8 cellular contexts compared by ENCODE assay signal in genomic region chr11:108733479-108734116, GRCh38.
DNase-seq lines count a peak whose midpoint lies in the region; ATAC-seq, FAIRE-seq and TF ChIP-seq lines count a peak whose summit lies in the region.

No MANE protein-coding gene starts in this region.

- H3K9me1 ChIP-seq in endothelial cell of umbilical vein (replicated peaks; ENCODE audit: control insufficient read depth, extremely low read depth, insufficient read depth, low read length), result no peaks in the 10 kb centered on the region

- TF ChIP-seq EP300 in HepG2 (IDR thresholded peaks at IDR 0.05; ENCODE audit: low read depth in 2 of 2, low read length in 2 of 2) (no peak), HepG2 (CRISPR knock-in tag; IDR thresholded peaks at IDR 0.05; ENCODE audit: borderline replicate concordance) (no peak)

- POLR2A ChIA-PET in HepG2 (lab: Yijun Ruan, JAX) (no interaction called here), endothelial cell of umbilical vein (lab: Charles Lee) (interaction anchor here (0.7 kb wide), 1 partner anchor 1377 kb away, joined by 7 read pairs; no protein-coding TSS in a partner anchor)

- no peak overlapping the region for H3K4me2 ChIP-seq in HepG2 (ENCODE audit: low read depth, low read length)
- peak overlapping the region; percentile 64 for H3K4me2 ChIP-seq in endothelial cell of umbilical vein (ENCODE audit: insufficient read depth, low read length)

- dilution Hi-C loops in endothelial cell of umbilical vein (cut with MboI; ENCODE audit: extremely low pct_ligation_motif_present, low sequenced_read_pairs), result no loop called here

- CTCF ChIA-PET in HepG2 (lab: Yijun Ruan, JAX; ENCODE audit: low intra/inter-chr PET ratio, low total read pairs) (no interaction called here), endothelial cell of umbilical vein (lab: Charles Lee) (interaction anchor here (0.8 to 3.9 kb wide), 17 partner anchors 8 to 1606 kb away, joined by 3 to 28 read pairs (median 5); no protein-coding TSS in a partner anchor)

- no peak for TF ChIP-seq RAD21 in HepG2 (CRISPR knock-in tag; IDR thresholded peaks at IDR 0.05)

- TF ChIP-seq CTCF in right lobe of liver (IDR thresholded peaks at IDR 0.05) (no peak), HepG2 (CRISPR knock-in tag; IDR thresholded peaks at IDR 0.05) (no peak), endothelial cell of umbilical vein (IDR thresholded peaks at IDR 0.05; ENCODE audit: extremely low read depth in 1 of 2, insufficient read depth in 1 of 2, low read depth in 1 of 2, low read length in 2 of 2) (no peak)

- no TSS peak for BruUV-seq in HepG2 (replicated peaks; lab: Mats Ljungman, UMichigan)
- BruUV-seq in endothelial cell of umbilical vein (replicated peaks; lab: Mats Ljungman, UMichigan), result no TSS peak

- DNase-seq in right lobe of liver (no peak), HepG2 (ENCODE audit: low spot score) (no peak), RPMI7951 (ENCODE audit: low read depth) (peak; percentile 82), endothelial cell of umbilical vein (ENCODE audit: low read depth, low spot score) (peak; percentile 63), hippocampal formation (lab: John Stamatoyannopoulos, UW) (no peak)
- DNase-seq in stimulated activated CD8-positive, alpha-beta memory T cell treated with anti-CD3 and anti-CD28 coated beads, Interleukin-4, amount 100 ng/mL, for 48 hours, result peak; percentile 49
- DNase-seq in activated CD4-positive, CD25-positive, alpha-beta regulatory T cell (lab: John Stamatoyannopoulos, UW), result no peak

- no peak overlapping the region for H3K4me3 ChIP-seq in right lobe of liver
- H3K4me3 ChIP-seq in HepG2 (replicated peaks in 1 of 3; ENCODE audit: insufficient read depth in 1 of 3, low read depth in 2 of 3, low read length in 3 of 3), result no peak overlapping the region
- H3K4me3 ChIP-seq in endothelial cell of umbilical vein (replicated peaks in 1 of 3; ENCODE audit: insufficient read depth in 1 of 3, low read depth in 1 of 3, low read length in 3 of 3), result no peak overlapping the region

- H3K27me3 ChIP-seq in right lobe of liver, result no peaks in the 10 kb centered on the region
- no peaks in the 10 kb centered on the region for H3K27me3 ChIP-seq in HepG2 (ENCODE audit: control insufficient read depth in 1 of 2, insufficient read depth in 2 of 2, low read length in 2 of 2)
- no peaks in the 10 kb centered on the region for H3K27me3 ChIP-seq in endothelial cell of umbilical vein (ENCODE audit: control insufficient read depth in 2 of 2, insufficient read depth in 2 of 2, low read length in 2 of 2)

- no peak overlapping the region for H3K27ac ChIP-seq in right lobe of liver
- H3K27ac ChIP-seq in HepG2 (ENCODE audit: extremely low read length, insufficient read depth, low read length), result no peak overlapping the region
- H3K27ac ChIP-seq in endothelial cell of umbilical vein (ENCODE audit: insufficient read depth, low read depth, low read length), result peak overlapping the region; percentile 52

- no peaks in the 10 kb centered on the region for H3K36me3 ChIP-seq in right lobe of liver
- peaks cover 0 to 4% of the 10 kb centered on the region in 2 experiments; a peak in 2 of 5 replicates for H3K36me3 ChIP-seq in HepG2 (replicated peaks in 1 of 2; ENCODE audit: control insufficient read depth in 1 of 2, insufficient read depth in 2 of 2, low read length in 2 of 2)
- no peaks in the 10 kb centered on the region for H3K36me3 ChIP-seq in endothelial cell of umbilical vein (ENCODE audit: control insufficient read depth in 2 of 2, extremely low read depth in 1 of 2, insufficient read depth in 2 of 2, low read length in 2 of 2)

- H4K20me1 ChIP-seq in HepG2 (ENCODE audit: insufficient read depth, low read length) (no peaks in the 10 kb centered on the region), endothelial cell of umbilical vein (replicated peaks; ENCODE audit: control insufficient read depth, extremely low read depth, insufficient read depth, low read length) (no peaks in the 10 kb centered on the region)

- peak in 3 of 4 donors; percentile 13 to 55 (median 53) for ATAC-seq in right lobe of liver
- ATAC-seq in HepG2, result no peak
- ATAC-seq in HG02943 (IDR thresholded peaks at IDR 0.05; ENCODE audit: low read depth, unreplicated experiment), result peak; percentile 84

- TF ChIP-seq POLR2A in right lobe of liver (IDR thresholded peaks at IDR 0.05), result no peak
- no peak for TF ChIP-seq POLR2A in HepG2 (IDR thresholded peaks at IDR 0.05; ENCODE audit: insufficient read depth in 1 of 2, low read depth in 2 of 2, low read length in 2 of 2)
- TF ChIP-seq POLR2A in endothelial cell of umbilical vein (IDR thresholded peaks at IDR 0.05; ENCODE audit: low read depth, low read length), result no peak

- H3K9me3 ChIP-seq in right lobe of liver, result no peaks in the 10 kb centered on the region
- no peaks in the 10 kb centered on the region for H3K9me3 ChIP-seq in HepG2 (ENCODE audit: low read length)
- H3K9me3 ChIP-seq in endothelial cell of umbilical vein (replicated peaks; ENCODE audit: control insufficient read depth, insufficient read depth, low read length), result no peaks in the 10 kb centered on the region

- 51% methylated on average over 6 of the region's 6 CpGs for WGBS in right lobe of liver (ENCODE audit: insufficient coverage, low coverage, low lambda C conversion rate, missing lambda C conversion rate)
- 93% methylated on average over 6 of the region's 6 CpGs for WGBS in HepG2 (ENCODE audit: low lambda C conversion rate)

- no peak overlapping the region for H2AFZ ChIP-seq in HepG2 (ENCODE audit: low read length)
- H2AFZ ChIP-seq in endothelial cell of umbilical vein (ENCODE audit: low read depth, low read length), result no peak overlapping the region

- FAIRE-seq in HepG2 (lab: Jason Lieb, UNC), result no peak
- no peak for FAIRE-seq in endothelial cell of umbilical vein (lab: Jason Lieb, UNC)

- H3K4me1 ChIP-seq in right lobe of liver (no peaks in the 10 kb centered on the region), HepG2 (ENCODE audit: insufficient read depth, low read length) (peaks cover 5% of the 10 kb centered on the region; the same call in 1 of the 2 replicates), endothelial cell of umbilical vein (ENCODE audit: control insufficient read depth, extremely low read depth, insufficient read depth, low read length) (peaks cover 23% of the 10 kb centered on the region)

- H3K9ac ChIP-seq in HepG2 (ENCODE audit: insufficient read depth, low read depth, low read length), result no peak overlapping the region
- no peak overlapping the region for H3K9ac ChIP-seq in endothelial cell of umbilical vein (replicated peaks; ENCODE audit: extremely low read depth, insufficient read depth, low read length)

- H3K79me2 ChIP-seq in HepG2 (ENCODE audit: insufficient read depth, low read length) (peaks cover 5% of the 10 kb centered on the region), endothelial cell of umbilical vein (ENCODE audit: control insufficient read depth, insufficient read depth, low read length) (peaks cover 49% of the 10 kb centered on the region)

- intact Hi-C loops in right lobe of liver (cut with DNase I) (no loop called here), HepG2 (cut with micrococcal nuclease; ENCODE audit: unreplicated experiment) (no loop called here), endothelial cell of umbilical vein (cut with micrococcal nuclease) (loop anchor here (2.0 to 5.0 kb wide), 2 partner anchors 35 to 511 kb away; partner anchors contain the start of genes ATM and NPAT)

- in situ Hi-C loops in HepG2 (cut with HindIII; ENCODE audit: extremely low pct_ligation_motif_present, low pct_unique_long_range_greater_than_20kb), result no loop called here

TF ChIP-seq in HepG2, 621 proteins besides CTCF, POLR2A, EP300 and RAD21 (continues in another document):
- TF ChIP-seq ZNF614 (CRISPR knock-in tag; IDR thresholded peaks at IDR 0.05; ENCODE audit: borderline replicate concordance), result no peak
- TF ChIP-seq ZNF703 (CRISPR knock-in tag; IDR thresholded peaks at IDR 0.05; ENCODE audit: borderline replicate concordance), result no peak
- no peak for TF ChIP-seq KLF6 (CRISPR knock-in tag; IDR thresholded peaks at IDR 0.05)

TF ChIP-seq in endothelial cell of umbilical vein, 7 proteins besides CTCF, POLR2A, EP300 and RAD21:
- no peak for TF ChIP-seq GATA2 (IDR thresholded peaks at IDR 0.05; ENCODE audit: insufficient read depth, insufficient read length, low read depth, low read length)
- peak; percentile 68 for TF ChIP-seq JUN (IDR thresholded peaks at IDR 0.05; ENCODE audit: borderline replicate concordance, insufficient read depth, insufficient read length, low read depth)
- peak; percentile 48 for TF ChIP-seq FOS (IDR thresholded peaks at IDR 0.05; ENCODE audit: borderline replicate concordance, insufficient read depth, low read length)
- no peak for TF ChIP-seq MYC (IDR thresholded peaks at IDR 0.05; ENCODE audit: low read depth, low read length)
- TF ChIP-seq MAX (IDR thresholded peaks at IDR 0.05; ENCODE audit: insufficient read depth, insufficient read length), result no peak
- TF ChIP-seq EZH2 (IDR thresholded peaks at IDR 0.05; ENCODE audit: borderline replicate concordance, low read depth, low read length, severe bottlenecking), result no peak
- TF ChIP-seq POLR2AphosphoS5 (IDR thresholded peaks at IDR 0.05; ENCODE audit: insufficient read depth, low read depth, low read length), result peak; percentile 51

Comparison
In these comparisons a context has a peak if more than half of its experiments do, and no peak if none do; other contexts are left out.
1. DNase-seq: peak in RPMI7951 (single experiment), endothelial cell of umbilical vein (single experiment) and stimulated activated CD8-positive, alpha-beta memory T cell treated with anti-CD3 and anti-CD28 coated beads, Interleukin-4, amount 100 ng/mL, for 48 hours (single experiment); none in right lobe of liver (0 of 3), HepG2 (single experiment), activated CD4-positive, CD25-positive, alpha-beta regulatory T cell (0 of 4) and hippocampal formation (0 of 2).